Comparison of ENCODE assay signal across 8 cellular contexts in genomic region chr14:54893151-54893760, GRCh38. TPM values are rescaled to one million over a fixed set of nuclear protein-coding genes. Genes with fewer than 3 reads are reported as not detected.
A peak's percentile ranks its signal among the peaks of the same experiment; 100 is the strongest.
DNase-seq lines count a peak whose midpoint lies in the region; ATAC-seq and TF ChIP-seq lines count a peak whose summit lies in the region.

No MANE protein-coding gene starts in this region.

- peak; percentile 48 for TF ChIP-seq CTCF in GM20000 (IDR thresholded peaks at IDR 0.05; ENCODE audit: extremely low read depth, missing control alignments)
- peak; percentile 62 to 76 for TF ChIP-seq CTCF in right atrium auricular region (IDR thresholded peaks at IDR 0.05)
- peak; percentile 40 to 79 (median 71) for TF ChIP-seq CTCF in spleen (IDR thresholded peaks at IDR 0.05 in 8 of 11, conservative IDR thresholded peaks at IDR 0.05 in 3 of 11)

- H3K27ac ChIP-seq in right atrium auricular region (no peak overlapping the region), spleen (no peak overlapping the region)

- H3K27me3 ChIP-seq in right atrium auricular region (no peaks in the 10 kb centered on the region), spleen (replicated peaks in 1 of 7) (no peaks in the 10 kb centered on the region)

- ATAC-seq in HG02763 (IDR thresholded peaks at IDR 0.05; ENCODE audit: unreplicated experiment) = no peak

- H3K9me3 ChIP-seq in right atrium auricular region (no peaks in the 10 kb centered on the region), spleen (no peaks in the 10 kb centered on the region)

- no peaks in the 10 kb centered on the region for H3K36me3 ChIP-seq in right atrium auricular region
- no peaks in the 10 kb centered on the region for H3K36me3 ChIP-seq in spleen

- H3K4me3 ChIP-seq in right atrium auricular region (no peak overlapping the region), spleen (no peak overlapping the region)

- DNase-seq in D341Med (ENCODE audit: low spot score) (peak; percentile 57), GM20000 (ENCODE audit: low spot score) (peak; percentile 27), NCI-H2107 treated with DMSO at 0.1 percent for 48 hours (lab: John Stamatoyannopoulos, UW; ENCODE audit: unreplicated experiment) (peak; percentile 63), right atrium auricular region (ENCODE audit: low spot score) (no peak), spleen (no peak), GM19238 (ENCODE audit: insufficient read length, low spot score) (no peak)
- DNase-seq in activated naive CD4-positive, alpha-beta T cell treated with anti-CD3 and anti-CD28 coated beads, Interleukin-2, amount 50 U/mL, for 16 hours = peak; percentile 23

- 73 to 84% (median 76%) methylated on average over 3 of the region's 3 CpGs for WGBS in spleen, 5 donors

- H3K4me1 ChIP-seq in right atrium auricular region (no peaks in the 10 kb centered on the region), spleen (peaks cover 0 to 53% (median 8%) of the 10 kb centered on the region in 6 donors)

- no peak for TF ChIP-seq POLR2A in spleen (IDR thresholded peaks at IDR 0.05)

- intact Hi-C loops in spleen (cut with DNase I; ENCODE audit: low total_unique reads) = no loop called here

RNA-seq across cellular contexts. Expression of gene GCH1, which starts 9.4 kb away (rescaled TPM):
- total RNA-seq in right atrium auricular region (1 to 10 TPM; 2.4 to 3.8 TPM), spleen (10 to 100 TPM; 11.2 to 23.3 (median 21.2) TPM)
- polyA plus RNA-seq in spleen = 10 to 100 TPM; 12.1 to 21.2 (median 14.4) TPM

Comparison
In these comparisons a context has a peak if more than half of its experiments do, and no peak if none do; other contexts are left out.
1. DNase-seq: peak in D341Med (single experiment), GM20000 (single experiment), NCI-H2107 treated with DMSO at 0.1 percent for 48 hours (single experiment) and activated naive CD4-positive, alpha-beta T cell treated with anti-CD3 and anti-CD28 coated beads, Interleukin-2, amount 50 U/mL, for 16 hours (single experiment); none in right atrium auricular region (single experiment), spleen (single experiment) and GM19238 (single experiment).
2. Peak in every context shown above with its lines, with median percentiles within 50 percentile points of each other: CTCF ChIP-seq.